In the genomic region with DNA sequence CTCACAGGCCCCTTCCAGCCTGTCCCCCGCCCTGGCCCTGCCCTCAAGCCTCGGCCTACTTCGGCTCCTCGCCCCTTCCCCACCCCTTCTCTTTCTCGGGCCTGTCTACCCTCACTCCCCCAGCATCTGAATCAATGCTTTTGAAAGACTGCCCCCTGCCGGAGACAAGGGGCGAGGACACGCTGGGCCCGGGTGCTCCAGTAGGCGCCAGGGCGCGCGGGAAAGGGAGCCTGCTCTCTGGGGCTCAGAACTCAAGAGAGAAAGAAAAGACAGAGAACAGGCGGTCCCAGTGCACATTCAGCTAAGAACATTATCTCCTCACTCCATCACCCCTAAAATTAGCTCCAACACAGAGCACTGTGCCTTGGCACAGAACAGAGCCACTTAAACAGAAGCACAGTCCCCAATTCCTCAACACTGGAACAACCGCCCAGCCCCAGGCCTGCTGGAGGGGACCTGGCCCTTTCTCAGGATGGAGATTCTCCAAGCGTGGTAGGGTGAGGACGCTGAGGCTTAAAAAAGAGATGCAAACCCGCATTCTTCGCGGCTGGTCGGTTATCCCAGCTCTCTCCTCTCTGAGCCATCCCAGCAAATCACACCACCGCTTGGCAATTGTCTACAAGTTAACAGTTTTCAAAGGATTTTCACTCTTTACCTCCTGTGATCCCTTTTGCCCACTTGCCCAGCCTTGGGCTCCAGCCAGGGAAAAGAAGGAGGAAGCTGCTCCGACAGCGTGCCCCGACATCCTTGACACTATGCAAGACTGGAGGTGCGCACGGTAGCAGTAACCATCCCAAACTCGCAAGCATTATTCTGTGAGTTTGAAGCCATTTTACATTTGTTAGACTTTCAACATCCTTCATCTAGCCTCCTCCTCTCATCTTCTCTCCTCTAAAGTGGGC, we compare ENCODE assay signal across 8 cellular contexts. TPM values are rescaled to one million over a fixed set of nuclear protein-coding genes. Genes with fewer than 3 reads are reported as not detected.
DNase-seq lines count a peak whose midpoint lies in the region; ATAC-seq lines count a peak whose summit lies in the region.

No MANE protein-coding gene starts in this region.

- no peak overlapping the region for H3K27ac ChIP-seq in GM23248

- H4K20me1 ChIP-seq in GM23248 (ENCODE audit: insufficient read depth) = peaks cover 6% of the 10 kb centered on the region; the same call in 1 of the 2 replicates

- H3K4me3 ChIP-seq in GM23248 = peak overlapping the region; percentile 89

- H2AFZ ChIP-seq in GM23248 = no peak overlapping the region

- no peaks in the 10 kb centered on the region for H3K9me2 ChIP-seq in GM23248 (ENCODE audit: insufficient read depth)

- H3K36me3 ChIP-seq in GM23248 (ENCODE audit: low read depth) = no peaks in the 10 kb centered on the region

- ATAC-seq in GM21717 (IDR thresholded peaks at IDR 0.05; ENCODE audit: unreplicated experiment) = no peak

- peaks cover 60% of the 10 kb centered on the region for H3K79me2 ChIP-seq in GM23248 (ENCODE audit: insufficient read depth)

- no peaks in the 10 kb centered on the region for H3K9me3 ChIP-seq in GM23248 (ENCODE audit: low read depth)

- in situ Hi-C loops in GM23248 (cut with MboI) = loop anchor here (10.0 kb wide), 1 partner anchor 217 kb away; a partner anchor contains a TSS

- H3K27me3 ChIP-seq in GM23248 (replicated peaks; ENCODE audit: insufficient read depth) = no peaks in the 10 kb centered on the region

- H3K4me1 ChIP-seq in GM23248 (ENCODE audit: insufficient read depth) = peaks cover 17% of the 10 kb centered on the region

- peak overlapping the region; percentile 96 for H3K4me2 ChIP-seq in GM23248 (ENCODE audit: unreplicated experiment)

- H3F3A ChIP-seq in GM23248 (ENCODE audit: insufficient read depth) = peaks cover 19% of the 10 kb centered on the region

- peak overlapping the region; percentile 91 for H3K9ac ChIP-seq in GM23248

- WGBS in GM23248 (ENCODE audit: low coverage in 1 of 2, low lambda C conversion rate in 2 of 2, missing lambda C conversion rate in 2 of 2), 2 experiments = 12 to 17% methylated on average over 26 to 28 of the region's 28 CpGs

- peak in 13 of 14 donors; percentile 18 to 78 (median 68) for DNase-seq in C1 segment of cervical spinal cord (lab: John Stamatoyannopoulos, UW)
- peak; percentile 84 for DNase-seq in GM23248
- peak; percentile 69 for DNase-seq in NCI-H2227 treated with DMSO at 0.1 percent for 48 hours (lab: John Stamatoyannopoulos, UW)
- peak; percentile 77 to 79 for DNase-seq in activated CD4-positive, alpha-beta T cell treated with anti-CD3 and anti-CD28 coated beads for 24 hours (ENCODE audit: low read depth in 2 of 2)
- DNase-seq in cerebellum (ENCODE audit: low spot score) = peak; percentile 82
- peak; percentile 54 for DNase-seq in kidney glomerular epithelial cell (lab: John Stamatoyannopoulos, UW)
- DNase-seq in stimulated activated CD4-positive, alpha-beta T cell treated with anti-CD3 and anti-CD28 coated beads, Interleukin-1b, Interleukin-23, amount 100 ng/mL, for 1 hour (ENCODE audit: low read depth in 2 of 2) = peak; percentile 58 to 75

RNA-seq across cellular contexts. Expression of a gene that starts 2.1 kb away (rescaled TPM):
- total RNA-seq in GM23248 (2014; rRNA removed; shearing (Covaris generic)) = 15.6 and 19.5 TPM in 2 replicates
- 6.4 and 7.4 TPM in 2 replicates for polyA plus RNA-seq in GM23248 (2016; fragmentation: Nextera tagmentation; extraction: Ambion mirVana)
- total RNA-seq in cerebellum = 20.8 TPM

RNA-seq across cellular contexts. Expression of a gene that starts 14.0 kb away (rescaled TPM):
- 31.3 and 35.2 TPM in 2 replicates for total RNA-seq in GM23248 (2014; rRNA removed; shearing (Covaris generic))
- polyA plus RNA-seq in GM23248 (2016; fragmentation: Nextera tagmentation; extraction: Ambion mirVana) = 63.4 and 67.9 TPM in 2 replicates
- total RNA-seq in cerebellum = 21.7 TPM

RNA-seq across cellular contexts. Expression of a gene that starts 18.4 kb away (rescaled TPM):
- 65.6 and 89.8 TPM in 2 replicates for total RNA-seq in GM23248 (2014; rRNA removed; shearing (Covaris generic))
- polyA plus RNA-seq in GM23248 (2016; fragmentation: Nextera tagmentation; extraction: Ambion mirVana) = 130 and 132 TPM in 2 replicates
- total RNA-seq in cerebellum = 49.2 TPM

RNA-seq across cellular contexts. Expression of a gene that starts 28.3 kb away (rescaled TPM):
- total RNA-seq in GM23248 (2014; rRNA removed; shearing (Covaris generic)) = not detected in 2 replicates
- polyA plus RNA-seq in GM23248 (2016; fragmentation: Nextera tagmentation; extraction: Ambion mirVana) = not detected in 2 replicates
- total RNA-seq in cerebellum = not detected

RNA-seq across cellular contexts. Expression of a gene that starts 35.7 kb away (rescaled TPM):
- not detected in 2 replicates for total RNA-seq in GM23248 (2014; rRNA removed; shearing (Covaris generic))
- polyA plus RNA-seq in GM23248 (2016; fragmentation: Nextera tagmentation; extraction: Ambion mirVana) = not detected in 2 replicates
- 58.7 TPM for total RNA-seq in cerebellum
